In genomic region chr15:77753238-77753873, GRCh38 we compare ENCODE assay signal across 2 cellular contexts.
TF ChIP-seq lines count a peak whose summit lies in the region.

No MANE protein-coding gene starts in this region.

TF ChIP-seq in IMR-90, 13 proteins besides CTCF, POLR2A, EP300 and RAD21 (continued from another document):
- TF ChIP-seq NFE2L2 (IDR thresholded peaks at IDR 0.05; ENCODE audit: low read depth, low read length) (no peak), ELK1 (IDR thresholded peaks at IDR 0.05; ENCODE audit: borderline replicate concordance, low read depth, low read length) (no peak), FOS (IDR thresholded peaks at IDR 0.05; ENCODE audit: low read depth, low read length) (no peak)
- TF ChIP-seq, protein P1, sequence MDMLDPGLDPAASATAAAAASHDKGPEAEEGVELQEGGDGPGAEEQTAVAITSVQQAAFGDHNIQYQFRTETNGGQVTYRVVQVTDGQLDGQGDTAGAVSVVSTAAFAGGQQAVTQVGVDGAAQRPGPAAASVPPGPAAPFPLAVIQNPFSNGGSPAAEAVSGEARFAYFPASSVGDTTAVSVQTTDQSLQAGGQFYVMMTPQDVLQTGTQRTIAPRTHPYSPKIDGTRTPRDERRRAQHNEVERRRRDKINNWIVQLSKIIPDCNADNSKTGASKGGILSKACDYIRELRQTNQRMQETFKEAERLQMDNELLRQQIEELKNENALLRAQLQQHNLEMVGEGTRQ (IDR thresholded peaks at IDR 0.05; ENCODE audit: low read depth, low read length), result no peak

TF ChIP-seq in K562, 482 proteins besides CTCF, POLR2A, EP300 and RAD21 (continued from another document):
- TF ChIP-seq CHAMP1 (IDR thresholded peaks at IDR 0.05) (0 out of 2 replicates have a peak, but pooled peaks have one; percentile 47), ELK1 (CRISPR knock-in tag; IDR thresholded peaks at IDR 0.05) (no peak), ARID4B (CRISPR knock-in tag; IDR thresholded peaks at IDR 0.05) (0 out of 2 replicates have a peak, but pooled peaks have one; percentile 45), MIER1 (IDR thresholded peaks at IDR 0.05; ENCODE audit: low read depth) (peak; percentile 95), NCOA4 (IDR thresholded peaks at IDR 0.05; ENCODE audit: partially characterized antibody) (no peak), ZNF766 (CRISPR knock-in tag; conservative IDR thresholded peaks at IDR 0.05) (peak; percentile 55; the same call in 1 of the 2 replicates), TFAP4 (CRISPR knock-in tag; IDR thresholded peaks at IDR 0.05; ENCODE audit: borderline replicate concordance) (peak; percentile 67), HMG20A (CRISPR knock-in tag; conservative IDR thresholded peaks at IDR 0.05) (no peak), DIDO1 (tag; IDR thresholded peaks at IDR 0.05; ENCODE audit: low read depth) (no peak), RFX1 (IDR thresholded peaks at IDR 0.05) (peak; percentile 31; the same call in 1 of the 2 replicates)
- TF ChIP-seq, protein P2, sequence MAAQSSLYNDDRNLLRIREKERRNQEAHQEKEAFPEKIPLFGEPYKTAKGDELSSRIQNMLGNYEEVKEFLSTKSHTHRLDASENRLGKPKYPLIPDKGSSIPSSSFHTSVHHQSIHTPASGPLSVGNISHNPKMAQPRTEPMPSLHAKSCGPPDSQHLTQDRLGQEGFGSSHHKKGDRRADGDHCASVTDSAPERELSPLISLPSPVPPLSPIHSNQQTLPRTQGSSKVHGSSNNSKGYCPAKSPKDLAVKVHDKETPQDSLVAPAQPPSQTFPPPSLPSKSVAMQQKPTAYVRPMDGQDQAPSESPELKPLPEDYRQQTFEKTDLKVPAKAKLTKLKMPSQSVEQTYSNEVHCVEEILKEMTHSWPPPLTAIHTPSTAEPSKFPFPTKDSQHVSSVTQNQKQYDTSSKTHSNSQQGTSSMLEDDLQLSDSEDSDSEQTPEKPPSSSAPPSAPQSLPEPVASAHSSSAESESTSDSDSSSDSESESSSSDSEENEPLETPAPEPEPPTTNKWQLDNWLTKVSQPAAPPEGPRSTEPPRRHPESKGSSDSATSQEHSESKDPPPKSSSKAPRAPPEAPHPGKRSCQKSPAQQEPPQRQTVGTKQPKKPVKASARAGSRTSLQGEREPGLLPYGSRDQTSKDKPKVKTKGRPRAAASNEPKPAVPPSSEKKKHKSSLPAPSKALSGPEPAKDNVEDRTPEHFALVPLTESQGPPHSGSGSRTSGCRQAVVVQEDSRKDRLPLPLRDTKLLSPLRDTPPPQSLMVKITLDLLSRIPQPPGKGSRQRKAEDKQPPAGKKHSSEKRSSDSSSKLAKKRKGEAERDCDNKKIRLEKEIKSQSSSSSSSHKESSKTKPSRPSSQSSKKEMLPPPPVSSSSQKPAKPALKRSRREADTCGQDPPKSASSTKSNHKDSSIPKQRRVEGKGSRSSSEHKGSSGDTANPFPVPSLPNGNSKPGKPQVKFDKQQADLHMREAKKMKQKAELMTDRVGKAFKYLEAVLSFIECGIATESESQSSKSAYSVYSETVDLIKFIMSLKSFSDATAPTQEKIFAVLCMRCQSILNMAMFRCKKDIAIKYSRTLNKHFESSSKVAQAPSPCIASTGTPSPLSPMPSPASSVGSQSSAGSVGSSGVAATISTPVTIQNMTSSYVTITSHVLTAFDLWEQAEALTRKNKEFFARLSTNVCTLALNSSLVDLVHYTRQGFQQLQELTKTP (IDR thresholded peaks at IDR 0.05; ENCODE audit: low read depth in 1 of 2, partially characterized antibody in 2 of 2), result peak in 1 of 2 experiments; percentile 75
- TF ChIP-seq, protein P3, sequence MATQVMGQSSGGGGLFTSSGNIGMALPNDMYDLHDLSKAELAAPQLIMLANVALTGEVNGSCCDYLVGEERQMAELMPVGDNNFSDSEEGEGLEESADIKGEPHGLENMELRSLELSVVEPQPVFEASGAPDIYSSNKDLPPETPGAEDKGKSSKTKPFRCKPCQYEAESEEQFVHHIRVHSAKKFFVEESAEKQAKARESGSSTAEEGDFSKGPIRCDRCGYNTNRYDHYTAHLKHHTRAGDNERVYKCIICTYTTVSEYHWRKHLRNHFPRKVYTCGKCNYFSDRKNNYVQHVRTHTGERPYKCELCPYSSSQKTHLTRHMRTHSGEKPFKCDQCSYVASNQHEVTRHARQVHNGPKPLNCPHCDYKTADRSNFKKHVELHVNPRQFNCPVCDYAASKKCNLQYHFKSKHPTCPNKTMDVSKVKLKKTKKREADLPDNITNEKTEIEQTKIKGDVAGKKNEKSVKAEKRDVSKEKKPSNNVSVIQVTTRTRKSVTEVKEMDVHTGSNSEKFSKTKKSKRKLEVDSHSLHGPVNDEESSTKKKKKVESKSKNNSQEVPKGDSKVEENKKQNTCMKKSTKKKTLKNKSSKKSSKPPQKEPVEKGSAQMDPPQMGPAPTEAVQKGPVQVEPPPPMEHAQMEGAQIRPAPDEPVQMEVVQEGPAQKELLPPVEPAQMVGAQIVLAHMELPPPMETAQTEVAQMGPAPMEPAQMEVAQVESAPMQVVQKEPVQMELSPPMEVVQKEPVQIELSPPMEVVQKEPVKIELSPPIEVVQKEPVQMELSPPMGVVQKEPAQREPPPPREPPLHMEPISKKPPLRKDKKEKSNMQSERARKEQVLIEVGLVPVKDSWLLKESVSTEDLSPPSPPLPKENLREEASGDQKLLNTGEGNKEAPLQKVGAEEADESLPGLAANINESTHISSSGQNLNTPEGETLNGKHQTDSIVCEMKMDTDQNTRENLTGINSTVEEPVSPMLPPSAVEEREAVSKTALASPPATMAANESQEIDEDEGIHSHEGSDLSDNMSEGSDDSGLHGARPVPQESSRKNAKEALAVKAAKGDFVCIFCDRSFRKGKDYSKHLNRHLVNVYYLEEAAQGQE (CRISPR knock-in tag; IDR thresholded peaks at IDR 0.05; ENCODE audit: low read depth), result peak; percentile 94
- TF ChIP-seq, protein P4, sequence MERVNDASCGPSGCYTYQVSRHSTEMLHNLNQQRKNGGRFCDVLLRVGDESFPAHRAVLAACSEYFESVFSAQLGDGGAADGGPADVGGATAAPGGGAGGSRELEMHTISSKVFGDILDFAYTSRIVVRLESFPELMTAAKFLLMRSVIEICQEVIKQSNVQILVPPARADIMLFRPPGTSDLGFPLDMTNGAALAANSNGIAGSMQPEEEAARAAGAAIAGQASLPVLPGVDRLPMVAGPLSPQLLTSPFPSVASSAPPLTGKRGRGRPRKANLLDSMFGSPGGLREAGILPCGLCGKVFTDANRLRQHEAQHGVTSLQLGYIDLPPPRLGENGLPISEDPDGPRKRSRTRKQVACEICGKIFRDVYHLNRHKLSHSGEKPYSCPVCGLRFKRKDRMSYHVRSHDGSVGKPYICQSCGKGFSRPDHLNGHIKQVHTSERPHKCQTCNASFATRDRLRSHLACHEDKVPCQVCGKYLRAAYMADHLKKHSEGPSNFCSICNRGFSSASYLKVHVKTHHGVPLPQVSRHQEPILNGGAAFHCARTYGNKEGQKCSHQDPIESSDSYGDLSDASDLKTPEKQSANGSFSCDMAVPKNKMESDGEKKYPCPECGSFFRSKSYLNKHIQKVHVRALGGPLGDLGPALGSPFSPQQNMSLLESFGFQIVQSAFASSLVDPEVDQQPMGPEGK (CRISPR knock-in tag; IDR thresholded peaks at IDR 0.05; ENCODE audit: borderline replicate concordance), result no peak
